10 cellular contexts compared by ENCODE assay signal in genomic region chr4:38189445-38189844, GRCh38.
DNase-seq lines count a peak whose midpoint lies in the region; ATAC-seq and TF ChIP-seq lines count a peak whose summit lies in the region.
"Had no signal": no experiment of that assay in that cellular context is flagged by ENCODE, and none has a peak within 500 bp of the region (broad histone marks: within the 10 kb centered on the region; RNA-seq: fewer than 3 reads in every experiment).

No MANE protein-coding gene starts in this region.

- H2BK15ac ChIP-seq in mesendoderm (replicated peaks; ENCODE audit: low read depth): no peak overlapping the region

- H3K4me1 ChIP-seq in mesendoderm (ENCODE audit: control insufficient read depth, low read depth, low read length): no peaks in the 10 kb centered on the region

- no peak overlapping the region for H3K23ac ChIP-seq in mesendoderm (ENCODE audit: low read length)

- in situ Hi-C loops in astrocyte of the cerebellum (cut with HindIII; ENCODE audit: low sequenced_read_pairs): no loop called here

- no peak overlapping the region for H4K8ac ChIP-seq in mesendoderm (ENCODE audit: low read depth, low read length)

- no peak for TF ChIP-seq CTCF in AG09309 (IDR thresholded peaks at IDR 0.05; ENCODE audit: control insufficient read depth, insufficient read depth, low read depth, low read length, missing control alignments)
- no peak for TF ChIP-seq CTCF in astrocyte of the cerebellum (IDR thresholded peaks at IDR 0.05; ENCODE audit: low read depth, low read length, missing control alignments)

- ATAC-seq in HG03521 (IDR thresholded peaks at IDR 0.05; ENCODE audit: unreplicated experiment): no peak
- ATAC-seq in GM18519 (IDR thresholded peaks at IDR 0.05; ENCODE audit: low FRiP score, unreplicated experiment): no peak
- no peak for ATAC-seq in HG03565 (IDR thresholded peaks at IDR 0.05; ENCODE audit: unreplicated experiment)

- no CpG with 5 or more reads among the region's 3 CpGs for WGBS in mesendoderm (ENCODE audit: extremely low coverage, insufficient coverage, low lambda C conversion rate)

- H3K79me1 ChIP-seq in mesendoderm (ENCODE audit: low read length): no peaks in the 10 kb centered on the region

- no peak overlapping the region for H2AK5ac ChIP-seq in mesendoderm (ENCODE audit: low read length)

- no peak overlapping the region for H2BK120ac ChIP-seq in mesendoderm (ENCODE audit: low read depth, low read length)

- no peak overlapping the region for H4K5ac ChIP-seq in mesendoderm (ENCODE audit: low read length)

- H3K4me3 ChIP-seq in AG09309 (ENCODE audit: control insufficient read depth, low read depth, low read length) (no peak overlapping the region), astrocyte of the cerebellum (ENCODE audit: low read depth, low read length) (no peak overlapping the region), mesendoderm (ENCODE audit: low read length) (no peak overlapping the region)
- H3K4me3 ChIP-seq: heart right ventricle had no signal

- no peak overlapping the region for H3K4ac ChIP-seq in mesendoderm (ENCODE audit: low read depth, low read length)

- H3K27me3 ChIP-seq in mesendoderm (ENCODE audit: insufficient read depth, low read length, poor library complexity): no peaks in the 10 kb centered on the region
- H3K27me3 ChIP-seq: heart right ventricle had no signal

- H2BK5ac ChIP-seq in mesendoderm (ENCODE audit: low read length): no peak overlapping the region

- DNase-seq in AG09309 (ENCODE audit: low read depth): peak; percentile 18
- DNase-seq in HS-5 (ENCODE audit: low read depth): peak; percentile 83
- DNase-seq in astrocyte of the cerebellum (ENCODE audit: low read depth): peak; percentile 46
- DNase-seq in mesendoderm: peak; percentile 53
- DNase-seq in NCI-H2196 (lab: John Stamatoyannopoulos, UW; ENCODE audit: unreplicated experiment): no peak
- DNase-seq: heart right ventricle, NCI-H69 had no signal

- H3K18ac ChIP-seq in mesendoderm (ENCODE audit: low read length): no peak overlapping the region

- no peak overlapping the region for H3K27ac ChIP-seq in mesendoderm (ENCODE audit: low read depth, low read length)

- H3K4me2 ChIP-seq in mesendoderm (ENCODE audit: low read length): no peak overlapping the region

- H3K79me2 ChIP-seq in mesendoderm (ENCODE audit: control insufficient read depth, insufficient read depth, low read length): no peaks in the 10 kb centered on the region

- H3K9ac ChIP-seq in mesendoderm (ENCODE audit: low read length): no peak overlapping the region

- H3K36me3 ChIP-seq in mesendoderm (ENCODE audit: control insufficient read depth, insufficient read depth, low read length): no peaks in the 10 kb centered on the region
- H3K36me3 ChIP-seq: heart right ventricle had no signal

- H3K56ac ChIP-seq in mesendoderm (ENCODE audit: low read length): no peak overlapping the region
